ENCODE assay signal across 9 cellular contexts in the genomic region with DNA sequence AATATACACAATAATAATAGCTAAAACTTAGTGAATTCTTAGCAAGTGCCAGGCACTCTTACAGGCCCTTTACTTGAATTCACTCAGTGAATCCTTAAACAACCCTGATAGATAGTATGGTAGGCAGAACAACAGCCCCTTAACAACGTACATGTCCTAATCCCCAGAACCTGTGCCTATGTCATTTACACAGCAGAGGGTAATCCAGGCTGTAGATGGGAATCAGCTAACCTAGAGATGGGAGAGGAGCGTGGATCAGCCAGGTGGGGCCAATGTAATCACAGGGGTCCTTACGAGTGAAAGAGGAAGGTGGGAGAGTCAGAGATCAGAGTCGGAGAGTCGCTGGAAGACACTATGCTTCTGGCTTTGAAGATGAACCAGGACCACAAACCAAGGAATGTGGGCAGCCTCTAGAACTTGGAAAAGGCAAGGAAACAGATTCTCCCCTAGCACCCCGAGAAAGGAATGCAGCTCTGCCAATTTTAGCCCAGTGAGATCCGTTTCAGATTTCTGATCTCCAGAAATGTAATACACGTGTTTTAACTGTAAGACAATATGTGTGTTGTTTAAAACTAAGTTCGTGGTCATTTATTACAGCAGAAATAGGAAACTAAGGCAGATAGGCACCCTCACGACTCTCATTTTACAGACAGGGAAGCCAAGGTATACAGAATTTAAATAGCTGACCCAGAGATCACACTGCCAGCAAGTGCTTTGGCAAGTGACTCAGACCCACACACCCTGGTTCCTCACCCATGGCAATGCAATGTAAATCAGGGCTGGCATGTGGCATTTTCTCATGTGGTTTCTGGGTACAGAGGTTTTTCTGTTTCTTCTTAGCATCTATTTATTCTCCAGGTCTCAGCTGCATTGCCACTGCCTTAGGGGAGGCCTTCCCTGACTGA.
DNase-seq lines count a peak whose midpoint lies in the region; ATAC-seq, FAIRE-seq and TF ChIP-seq lines count a peak whose summit lies in the region.
"Had no signal": no experiment of that assay in that cellular context is flagged by ENCODE, and none has a peak within 500 bp of the region (broad histone marks: within the 10 kb centered on the region; RNA-seq: fewer than 3 reads in every experiment).

No MANE protein-coding gene starts in this region.

- H3K4me2 ChIP-seq in BLaER1: peak overlapping the region; percentile 17

- H3K9me3 ChIP-seq in BLaER1: no peaks in the 10 kb centered on the region
- no peaks in the 10 kb centered on the region for H3K9me3 ChIP-seq in kidney (ENCODE audit: control insufficient read depth in 1 of 2, low read length in 2 of 2)

- H3K4me3 ChIP-seq in BLaER1 (no peak overlapping the region), kidney (ENCODE audit: low read length in 2 of 2) (no peak overlapping the region)
- H3K4me3 ChIP-seq: K562 had no signal

- DNase-seq in SW480 (ENCODE audit: low spot score): peak; percentile 75
- no peak for DNase-seq in kidney
- no peak for DNase-seq in effector CD8-positive, alpha-beta T cell (lab: John Stamatoyannopoulos, UW)
- no peak for DNase-seq in NCI-H510A treated with DMSO at 0.1 percent for 48 hours (lab: John Stamatoyannopoulos, UW)

- no peaks in the 10 kb centered on the region for H3K27me3 ChIP-seq in BLaER1

- H3K4me1 ChIP-seq in BLaER1: peaks cover 43% of the 10 kb centered on the region
- H3K4me1 ChIP-seq in kidney (ENCODE audit: control insufficient read depth in 1 of 2, insufficient read depth in 1 of 2, low read depth in 1 of 2, low read length in 2 of 2): peaks cover 2 to 5% of the 10 kb centered on the region in 2 donors

- TF ChIP-seq CTCF in kidney (IDR thresholded peaks at IDR 0.05; ENCODE audit: borderline replicate concordance, extremely low read depth, insufficient read depth): no peak

- H3K36me3 ChIP-seq in BLaER1: 0 out of 2 replicates have a peak, but pooled peaks cover 3% of the 10 kb centered on the region
- H3K36me3 ChIP-seq in kidney (ENCODE audit: control insufficient read depth in 1 of 2, insufficient read depth in 2 of 2, low read length in 2 of 2): no peaks in the 10 kb centered on the region

- intact Hi-C loops in kidney (cut with DNase I): no loop called here

- no peaks in the 10 kb centered on the region for H4K20me1 ChIP-seq in BLaER1

- H3K27ac ChIP-seq in BLaER1 (no peak overlapping the region; the same call in 1 of the 2 replicates), kidney (ENCODE audit: low read depth in 2 of 2, low read length in 2 of 2) (peak overlapping the region; percentile 36 to 66)

- ATAC-seq in GM21529 (IDR thresholded peaks at IDR 0.05; ENCODE audit: unreplicated experiment) (peak; percentile 28), HG02970 (IDR thresholded peaks at IDR 0.05; ENCODE audit: low FRiP score, unreplicated experiment) (no peak), HG03565 (IDR thresholded peaks at IDR 0.05; ENCODE audit: unreplicated experiment) (no peak)
- ATAC-seq: K562 had no signal

- FAIRE-seq in kidney (lab: Jason Lieb, UNC): no peak
- FAIRE-seq: K562 had no signal

- H3K9ac ChIP-seq in BLaER1: no peak overlapping the region
- H3K9ac ChIP-seq in kidney (ENCODE audit: low read length in 2 of 2): no peak overlapping the region
